ENCODE assay signal across 1 cellular context in the genomic region with DNA sequence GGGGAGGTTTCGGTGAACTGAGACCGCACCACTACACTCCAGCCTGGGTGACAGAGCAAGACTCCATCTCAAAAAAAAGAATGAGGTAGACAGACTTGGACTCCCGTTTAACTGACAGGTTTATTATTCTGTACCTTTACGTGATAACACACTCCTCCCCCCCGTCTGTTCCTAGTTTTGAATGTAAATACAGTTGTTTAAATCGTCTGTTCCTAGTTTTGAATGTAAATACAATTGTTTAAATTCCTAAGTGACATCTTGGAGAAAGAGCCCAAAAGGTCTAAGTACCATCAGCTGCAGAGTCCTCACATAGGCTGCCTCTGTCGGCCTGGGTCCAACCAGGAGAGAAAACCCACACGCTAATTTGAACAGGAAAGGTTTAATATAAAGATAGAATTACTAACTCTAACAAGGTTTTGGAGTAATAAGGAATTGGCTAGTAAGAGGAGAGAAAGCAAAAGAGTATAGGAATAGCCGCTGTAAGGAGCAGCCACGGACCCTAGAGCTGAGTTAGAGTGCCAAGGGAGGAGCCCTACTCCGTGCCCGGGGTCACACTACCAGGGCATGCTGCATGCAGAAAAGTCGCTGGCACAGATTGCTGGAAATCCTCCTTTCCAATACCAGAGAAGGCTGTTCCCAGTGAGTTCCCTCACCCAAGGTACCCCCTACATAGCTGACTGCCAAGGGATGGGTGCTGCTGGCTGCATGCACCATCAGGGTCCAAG.
TF ChIP-seq lines count a peak whose summit lies in the region.

No MANE protein-coding gene starts in this region.

TF ChIP-seq in H1, 55 proteins besides CTCF, POLR2A, EP300 and RAD21:
- TF ChIP-seq, protein P1, sequence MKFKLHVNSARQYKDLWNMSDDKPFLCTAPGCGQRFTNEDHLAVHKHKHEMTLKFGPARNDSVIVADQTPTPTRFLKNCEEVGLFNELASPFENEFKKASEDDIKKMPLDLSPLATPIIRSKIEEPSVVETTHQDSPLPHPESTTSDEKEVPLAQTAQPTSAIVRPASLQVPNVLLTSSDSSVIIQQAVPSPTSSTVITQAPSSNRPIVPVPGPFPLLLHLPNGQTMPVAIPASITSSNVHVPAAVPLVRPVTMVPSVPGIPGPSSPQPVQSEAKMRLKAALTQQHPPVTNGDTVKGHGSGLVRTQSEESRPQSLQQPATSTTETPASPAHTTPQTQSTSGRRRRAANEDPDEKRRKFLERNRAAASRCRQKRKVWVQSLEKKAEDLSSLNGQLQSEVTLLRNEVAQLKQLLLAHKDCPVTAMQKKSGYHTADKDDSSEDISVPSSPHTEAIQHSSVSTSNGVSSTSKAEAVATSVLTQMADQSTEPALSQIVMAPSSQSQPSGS (IDR thresholded peaks at IDR 0.05; ENCODE audit: low read length), result no peak
- TF ChIP-seq NANOG (IDR thresholded peaks at IDR 0.05; ENCODE audit: insufficient read depth, low read depth, low read length, poor library complexity, severe bottlenecking) (no peak), TEAD4 (IDR thresholded peaks at IDR 0.05; ENCODE audit: low read depth, low read length) (no peak), KDM1A (IDR thresholded peaks at IDR 0.05; ENCODE audit: borderline replicate concordance, low read length) (no peak), GTF2F1 (IDR thresholded peaks at IDR 0.05; ENCODE audit: borderline replicate concordance, low read depth, low read length) (no peak), SP2 (IDR thresholded peaks at IDR 0.05; ENCODE audit: low read length) (no peak), MAFK (IDR thresholded peaks at IDR 0.05; ENCODE audit: low read depth, low read length) (no peak), SRF (IDR thresholded peaks at IDR 0.05; ENCODE audit: low read depth, low read length) (no peak), SIX5 (IDR thresholded peaks at IDR 0.05; ENCODE audit: low read depth, low read length) (no peak), CBX8 (IDR thresholded peaks at IDR 0.05; ENCODE audit: borderline replicate concordance, low read depth, low read length) (no peak), CHD1 (IDR thresholded peaks at IDR 0.05; ENCODE audit: low read depth, low read length) (no peak), HDAC6 (IDR thresholded peaks at IDR 0.05; ENCODE audit: low read depth, low read length) (no peak), ZNF274 (IDR thresholded peaks at IDR 0.05; ENCODE audit: borderline replicate concordance, extremely low read depth, low read length) (no peak), POU5F1 (IDR thresholded peaks at IDR 0.05; ENCODE audit: low read depth, low read length) (no peak), RXRA (IDR thresholded peaks at IDR 0.05; ENCODE audit: insufficient read depth, low read depth, low read length) (no peak), PHF8 (conservative IDR thresholded peaks at IDR 0.05; ENCODE audit: low read depth, low read length) (no peak)
